8 cellular contexts compared by ENCODE assay signal in genomic region chr15:92810418-92811138, GRCh38.
DNase-seq lines count a peak whose midpoint lies in the region; ATAC-seq, FAIRE-seq and TF ChIP-seq lines count a peak whose summit lies in the region.

No MANE protein-coding gene starts in this region.

- peak; percentile 85 for FAIRE-seq in K562 (lab: Jason Lieb, UNC)

- H3K36me3 ChIP-seq in KMS-11 (ENCODE audit: insufficient read depth) (no peaks in the 10 kb centered on the region), K562 (ENCODE audit: control insufficient read depth, insufficient read depth, low read length) (no peaks in the 10 kb centered on the region), skeletal muscle tissue (ENCODE audit: control insufficient read depth in 3 of 3, insufficient read depth in 3 of 3, low read length in 3 of 3) (no peaks in the 10 kb centered on the region)

- CTCF ChIA-PET in K562 (lab: Yijun Ruan, JAX; ENCODE audit: low intra/inter-chr PET ratio): interaction anchor here (3.6 kb wide), 1 partner anchor 108 kb away, joined by 11 read pairs; no protein-coding TSS in a partner anchor

- no peaks in the 10 kb centered on the region for H3K9me3 ChIP-seq in K562 (replicated peaks; ENCODE audit: control insufficient read depth, insufficient read depth, low read depth, low read length)
- no peaks in the 10 kb centered on the region for H3K9me3 ChIP-seq in iPS-18c (ENCODE audit: control insufficient read depth, insufficient read depth, low read length)
- no peaks in the 10 kb centered on the region for H3K9me3 ChIP-seq in skeletal muscle tissue (ENCODE audit: control insufficient read depth in 3 of 3, low read length in 3 of 3)

- POLR2A ChIA-PET in K562 (lab: Yijun Ruan, JAX): interaction anchor here (0.8 to 7.8 kb wide), 15 partner anchors 9 to 194 kb away, joined by 3 to 110 read pairs (median 9); partner anchors contain the start of gene CHD2

- BruUV-seq in K562 (replicated peaks; lab: Mats Ljungman, UMichigan): TSS peak; percentile 80

- TF ChIP-seq EP300 in K562 (IDR thresholded peaks at IDR 0.05; ENCODE audit: low read length): no peak

- ATAC-seq in K562: peak; percentile 57
- no peak for ATAC-seq in GM21723 (IDR thresholded peaks at IDR 0.05; ENCODE audit: unreplicated experiment)
- no peak for ATAC-seq in HG02852 (IDR thresholded peaks at IDR 0.05; ENCODE audit: unreplicated experiment)

- H3K9ac ChIP-seq in KMS-11 (peak overlapping the region; percentile 98), K562 (ENCODE audit: insufficient read depth in 1 of 2, low read depth in 2 of 2, low read length in 2 of 2) (peak overlapping the region in 1 of 2 experiments; percentile 93; a peak in 2 of 4 replicates), skeletal muscle tissue (ENCODE audit: low read depth in 1 of 3, low read length in 3 of 3) (peak overlapping the region; percentile 91 to 95 (median 91))

- H3K79me2 ChIP-seq in KMS-11 (ENCODE audit: insufficient read depth, low read depth) (peaks cover 52% of the 10 kb centered on the region), K562 (ENCODE audit: control insufficient read depth, insufficient read depth, low read length) (peaks cover 41% of the 10 kb centered on the region)

- TF ChIP-seq RAD21 in K562 (CRISPR knock-in tag; conservative IDR thresholded peaks at IDR 0.05 in 1 of 2, IDR thresholded peaks at IDR 0.05 in 1 of 2): 0 out of 4 replicates have a peak, but pooled peaks of 1 of the 2 experiments have one; percentile 5

- no peaks in the 10 kb centered on the region for H3K9me1 ChIP-seq in K562 (ENCODE audit: control insufficient read depth, insufficient read depth, low read length)

- H3K4me2 ChIP-seq in KMS-11 (peak overlapping the region; percentile 99), K562 (ENCODE audit: insufficient read depth, low read length) (peak overlapping the region; percentile 83)

- H3K27ac ChIP-seq in KMS-11: peak overlapping the region; percentile 100
- peak overlapping the region; percentile 92 for H3K27ac ChIP-seq in K562 (ENCODE audit: extremely low read depth, low read depth, low read length)
- H3K27ac ChIP-seq in skeletal muscle tissue (ENCODE audit: low read depth, low read length): peak overlapping the region; percentile 99

- peaks cover 35% of the 10 kb centered on the region for H3K4me1 ChIP-seq in KMS-11 (ENCODE audit: low read depth, poor library complexity, severe bottlenecking)
- peaks cover 5 to 33% of the 10 kb centered on the region in 2 experiments; a peak in 4 of 5 replicates for H3K4me1 ChIP-seq in K562 (replicated peaks in 1 of 2; ENCODE audit: control insufficient read depth in 2 of 2, insufficient read depth in 2 of 2, low read length in 2 of 2)
- H3K4me1 ChIP-seq in skeletal muscle tissue (ENCODE audit: control insufficient read depth in 3 of 3, insufficient read depth in 3 of 3, low read length in 3 of 3): peaks cover 7 to 25% (median 13%) of the 10 kb centered on the region in 3 donors

- H4K20me1 ChIP-seq in KMS-11 (ENCODE audit: insufficient read depth) (no peaks in the 10 kb centered on the region), K562 (replicated peaks; ENCODE audit: control insufficient read depth, insufficient read depth, low read length) (no peaks in the 10 kb centered on the region)

- H3K4me3 ChIP-seq in KMS-11 (IDR thresholded peaks at IDR 0.05; ENCODE audit: insufficient read depth, low read depth, low read length) (no peak overlapping the region), K562 (peak overlapping the region; percentile 39), iPS-18c (ENCODE audit: insufficient read depth, low read depth, low read length) (peak overlapping the region; percentile 10; the same call in 1 of the 2 replicates), skeletal muscle tissue (ENCODE audit: low read length in 3 of 3) (peak overlapping the region; percentile 88 to 91 (median 90))

- WGBS in K562 (ENCODE audit: insufficient coverage, low coverage, missing lambda C conversion rate): 2% methylated on average over 10 of the region's 10 CpGs

- DNase-seq in DMS114 treated with DMSO at 0.1 percent for 48 hours (lab: John Stamatoyannopoulos, UW; ENCODE audit: unreplicated experiment): peak; percentile 96
- DNase-seq in OCI-M2 (lab: John Stamatoyannopoulos, UW; ENCODE audit: unreplicated experiment): peak; percentile 74
- DNase-seq in K562 (ENCODE audit: extremely low read depth in 1 of 4, low spot score in 3 of 4): peak; percentile 35 to 87 (median 56)

- in situ Hi-C loops in K562 (cut with MboI): loop anchor here (5.0 kb wide), 1 partner anchor 72 kb away; no protein-coding TSS in a partner anchor

- no peaks in the 10 kb centered on the region for H3K27me3 ChIP-seq in KMS-11 (ENCODE audit: insufficient read depth, low read depth)
- no peaks in the 10 kb centered on the region for H3K27me3 ChIP-seq in K562 (ENCODE audit: control insufficient read depth in 2 of 2, insufficient read depth in 2 of 2, low read length in 2 of 2)
- no peaks in the 10 kb centered on the region for H3K27me3 ChIP-seq in skeletal muscle tissue (ENCODE audit: control insufficient read depth in 3 of 3, insufficient read depth in 3 of 3, low read length in 3 of 3)

- intact Hi-C loops in K562 (cut with micrococcal nuclease): loop anchor here (1.0 to 10.0 kb wide), 5 partner anchors 10 to 1776 kb away; no protein-coding TSS in a partner anchor

- TF ChIP-seq CTCF in KMS-11 (conservative IDR thresholded peaks at IDR 0.05; ENCODE audit: low read depth, low read length) (no peak), K562 (IDR thresholded peaks at IDR 0.05 in 2 of 3, conservative IDR thresholded peaks at IDR 0.05 in 1 of 3; ENCODE audit: insufficient read depth in 2 of 3, low read depth in 1 of 3, low read length in 3 of 3) (no peak)

- TF ChIP-seq POLR2A in K562 (conservative IDR thresholded peaks at IDR 0.05): peak; percentile 88

- H2AFZ ChIP-seq in KMS-11 (ENCODE audit: low read depth) (no peak overlapping the region), K562 (ENCODE audit: low read depth, low read length) (peak overlapping the region; percentile 53)

TF ChIP-seq in K562, 482 proteins besides CTCF, POLR2A, EP300 and RAD21 (continues in another document):
- TF ChIP-seq HSF4 (CRISPR knock-in tag; IDR thresholded peaks at IDR 0.05; ENCODE audit: borderline replicate concordance) (no peak), MLX (CRISPR knock-in tag; conservative IDR thresholded peaks at IDR 0.05) (no peak), AFF4 (CRISPR knock-in tag; IDR thresholded peaks at IDR 0.05) (no peak), ZNF184 (CRISPR knock-in tag; IDR thresholded peaks at IDR 0.05) (no peak), EHMT2 (IDR thresholded peaks at IDR 0.05) (no peak), NR2C1 (IDR thresholded peaks at IDR 0.05) (no peak), NR2C1 (tag; IDR thresholded peaks at IDR 0.05) (no peak), SLC30A9 (CRISPR knock-in tag; IDR thresholded peaks at IDR 0.05) (no peak), TEAD4 (IDR thresholded peaks at IDR 0.05; ENCODE audit: low read length) (0 out of 2 replicates have a peak, but pooled peaks have one; percentile 29), TEAD4 (CRISPR knock-in tag; IDR thresholded peaks at IDR 0.05; ENCODE audit: borderline replicate concordance) (no peak), ATF7 (IDR thresholded peaks at IDR 0.05) (0 out of 2 replicates have a peak, but pooled peaks have one; percentile 12), OTX1 (CRISPR knock-in tag; IDR thresholded peaks at IDR 0.05) (no peak)
